In genomic region chr3:50503504-50503903, GRCh38 we compare ENCODE assay signal across 9 cellular contexts. TPM values are rescaled to one million over a fixed set of nuclear protein-coding genes. Genes with fewer than 3 reads are reported as not detected.
DNase-seq lines count a peak whose midpoint lies in the region; ATAC-seq, FAIRE-seq and TF ChIP-seq lines count a peak whose summit lies in the region.
"Had no signal": no experiment of that assay in that cellular context is flagged by ENCODE, and none has a peak within 500 bp of the region (broad histone marks: within the 10 kb centered on the region; RNA-seq: fewer than 3 reads in every experiment).

Gene CACNA2D2 (minus strand): TSS chr3:50503634. CDS start chr3:50503423, 211 bp downstream.

- H3K4me3 ChIP-seq in SK-N-SH (ENCODE audit: low read depth in 2 of 2, low read length in 1 of 2) (peak within 1 kb of the TSS in 1 of 2 experiments; percentile 58; a peak in 2 of 4 replicates), iPS-18c (ENCODE audit: insufficient read depth, low read depth, low read length) (peak within 1 kb of the TSS; percentile 77), small intestine (ENCODE audit: low read depth in 1 of 2, low read length in 2 of 2) (peak within 1 kb of the TSS; percentile 53 to 64)

- H2AFZ ChIP-seq in SK-N-SH (ENCODE audit: low read depth): 0 out of 2 replicates have a peak within 1 kb of the TSS, but pooled peaks have one; percentile 41

- H3K27me3 ChIP-seq in SK-N-SH (ENCODE audit: insufficient read depth) (peaks cover 18% of the 10 kb centered on the region; the same call in 1 of the 2 replicates), small intestine (ENCODE audit: control insufficient read depth in 2 of 2, insufficient read depth in 2 of 2, low read length in 2 of 2) (peaks cover 5 to 6% of the 10 kb centered on the region in 2 donors)

- H3K9me3 ChIP-seq in SK-N-SH: no peaks in the 10 kb centered on the region
- H3K9me3 ChIP-seq in iPS-18c (ENCODE audit: control insufficient read depth, insufficient read depth, low read length): no peaks in the 10 kb centered on the region
- H3K9me3 ChIP-seq in small intestine (ENCODE audit: control insufficient read depth, low read depth): no peaks in the 10 kb centered on the region

- peak; percentile 21 for DNase-seq in NCI-H1092 treated with DMSO at 0.1 percent for 48 hours (lab: John Stamatoyannopoulos, UW)
- no peak for DNase-seq in NCI-H1092 (lab: John Stamatoyannopoulos, UW)
- DNase-seq in SK-N-SH: peak; percentile 96
- DNase-seq in activated naive CD8-positive, alpha-beta T cell treated with anti-CD3 and anti-CD28 coated beads, Interleukin-2, amount 50 U/mL, for 24 hours: peak; percentile 49
- peak; percentile 44 for DNase-seq in small intestine
- DNase-seq in COR-L47 (lab: John Stamatoyannopoulos, UW): no peak

- no peak for TF ChIP-seq CTCF in SK-N-SH (IDR thresholded peaks at IDR 0.05)

- no peaks in the 10 kb centered on the region for H3K9me3 Mint-ChIP-seq in activated naive CD8-positive, alpha-beta T cell treated with anti-CD3 and anti-CD28 coated beads, Interleukin-2, amount 50 U/mL, for 24 hours

- H3F3A ChIP-seq in SK-N-SH (replicated peaks; ENCODE audit: insufficient read depth): no peaks in the 10 kb centered on the region

- H3K36me3 ChIP-seq in SK-N-SH (replicated peaks in 1 of 2; ENCODE audit: control insufficient read depth in 1 of 2, insufficient read depth in 2 of 2, low read length in 1 of 2): no peaks in the 10 kb centered on the region
- no peaks in the 10 kb centered on the region for H3K36me3 ChIP-seq in small intestine (ENCODE audit: control insufficient read depth in 2 of 2, insufficient read depth in 2 of 2, low read length in 2 of 2)

- WGBS in SK-N-SH (ENCODE audit: low lambda C conversion rate): no CpG with 5 or more reads among the region's 53 CpGs
- WGBS in small intestine, 3 donors: 0 to 1% (median 1%) methylated on average over 14 to 53 of the region's 53 CpGs

- ATAC-seq in activated naive CD8-positive, alpha-beta T cell treated with anti-CD3 and anti-CD28 coated beads, Interleukin-2, amount 50 U/mL, for 24 hours: peak; percentile 64
- ATAC-seq in GM18868 (IDR thresholded peaks at IDR 0.05; ENCODE audit: unreplicated experiment): no peak

- peaks cover 0 to 42% of the 10 kb centered on the region in 2 experiments; a peak in 1 of 4 replicates for H3K4me1 ChIP-seq in SK-N-SH (ENCODE audit: control insufficient read depth in 1 of 2, insufficient read depth in 2 of 2, low read depth in 1 of 2, low read length in 1 of 2)
- H3K4me1 ChIP-seq in small intestine (ENCODE audit: control insufficient read depth in 2 of 2, insufficient read depth in 1 of 2, low read depth in 1 of 2, low read length in 1 of 2): no peaks in the 10 kb centered on the region

- H3K36me3 Mint-ChIP-seq in activated naive CD8-positive, alpha-beta T cell treated with anti-CD3 and anti-CD28 coated beads, Interleukin-2, amount 50 U/mL, for 24 hours (ENCODE audit: low read depth): no peaks in the 10 kb centered on the region

- CTCF ChIA-PET in SK-N-SH (lab: Yijun Ruan, JAX): interaction anchor here (0.8 to 3.9 kb wide), 7 partner anchors 10 to 51 kb away, joined by 3 to 20 read pairs (median 5); no protein-coding TSS in a partner anchor

- peak within 1 kb of the TSS; percentile 34 for H3K4me3 Mint-ChIP-seq in activated naive CD8-positive, alpha-beta T cell treated with anti-CD3 and anti-CD28 coated beads, Interleukin-2, amount 50 U/mL, for 24 hours

- H3K27ac Mint-ChIP-seq in activated naive CD8-positive, alpha-beta T cell treated with anti-CD3 and anti-CD28 coated beads, Interleukin-2, amount 50 U/mL, for 24 hours: no peak within 1 kb of the TSS

- POLR2A ChIA-PET in SK-N-SH (lab: Yijun Ruan, JAX): interaction anchor here (0.8 kb wide), 1 partner anchor 15 kb away, joined by 3 read pairs; no protein-coding TSS in a partner anchor

- peak within 1 kb of the TSS in 1 of 2 experiments; percentile 65; a peak in 2 of 4 replicates for H3K27ac ChIP-seq in SK-N-SH (ENCODE audit: low read depth in 2 of 2, low read length in 1 of 2)
- H3K27ac ChIP-seq in small intestine (ENCODE audit: low read depth in 1 of 2, low read length in 1 of 2): no peak within 1 kb of the TSS

- H3K27me3 Mint-ChIP-seq in activated naive CD8-positive, alpha-beta T cell treated with anti-CD3 and anti-CD28 coated beads, Interleukin-2, amount 50 U/mL, for 24 hours: peaks cover 19% of the 10 kb centered on the region

- H3K4me2 ChIP-seq in SK-N-SH: peak within 1 kb of the TSS; percentile 74; the same call in 1 of the 2 replicates

- no peaks in the 10 kb centered on the region for H4K20me1 ChIP-seq in SK-N-SH (ENCODE audit: insufficient read depth)

- no peak within 1 kb of the TSS for H3K9ac ChIP-seq in SK-N-SH

- H3K4me1 Mint-ChIP-seq in activated naive CD8-positive, alpha-beta T cell treated with anti-CD3 and anti-CD28 coated beads, Interleukin-2, amount 50 U/mL, for 24 hours: peaks cover 4% of the 10 kb centered on the region

- no peak for TF ChIP-seq EP300 in SK-N-SH (IDR thresholded peaks at IDR 0.05; ENCODE audit: borderline replicate concordance in 1 of 2, low read depth in 1 of 2, low read length in 1 of 2)

- H3K9me2 ChIP-seq in SK-N-SH: no peaks in the 10 kb centered on the region

- no peak for FAIRE-seq in small intestine (lab: Jason Lieb, UNC)
- FAIRE-seq: colon had no signal

- no peak for TF ChIP-seq RAD21 in SK-N-SH (IDR thresholded peaks at IDR 0.05; ENCODE audit: low read length)

- H3K79me2 ChIP-seq in SK-N-SH (ENCODE audit: insufficient read depth): no peaks in the 10 kb centered on the region

TF ChIP-seq in SK-N-SH, 30 proteins besides CTCF, POLR2A, EP300 and RAD21:
- TF ChIP-seq RXRA (IDR thresholded peaks at IDR 0.05; ENCODE audit: borderline replicate concordance, low read depth) (no peak), JUND (IDR thresholded peaks at IDR 0.05) (no peak), TAF1 (IDR thresholded peaks at IDR 0.05; ENCODE audit: borderline replicate concordance, low read depth, low read length) (no peak), PBX3 (IDR thresholded peaks at IDR 0.05) (no peak), MXI1 (IDR thresholded peaks at IDR 0.05; ENCODE audit: low read depth, low read length) (no peak), TEAD4 (IDR thresholded peaks at IDR 0.05; ENCODE audit: borderline replicate concordance, insufficient read depth) (no peak), POLR2AphosphoS5 (IDR thresholded peaks at IDR 0.05; ENCODE audit: low read depth, low read length) (no peak), SIN3A (IDR thresholded peaks at IDR 0.05; ENCODE audit: borderline replicate concordance, low read depth, low read length) (no peak), TCF12 (IDR thresholded peaks at IDR 0.05) (no peak), FOSL2 (IDR thresholded peaks at IDR 0.05; ENCODE audit: borderline replicate concordance, low read depth) (no peak), IRF3 (IDR thresholded peaks at IDR 0.05; ENCODE audit: low read depth, low read length) (no peak), FOXJ3 (CRISPR knock-in tag; IDR thresholded peaks at IDR 0.05) (no peak), ELF1 (IDR thresholded peaks at IDR 0.05) (no peak), RCOR1 (IDR thresholded peaks at IDR 0.05; ENCODE audit: low read length) (no peak), FOXM1 (IDR thresholded peaks at IDR 0.05; ENCODE audit: low read depth) (no peak), NFIC (IDR thresholded peaks at IDR 0.05; ENCODE audit: borderline replicate concordance) (no peak)

RNA-seq across cellular contexts. Expression of gene CACNA2D2, which starts in this region (rescaled TPM):
- polyA plus RNA-seq in SK-N-SH (2012; rRNA removed) (1.1 and 2.8 TPM in 2 replicates), small intestine (under 1 TPM; 0.22 to 0.97 (median 0.81) TPM)
- polyA plus RNA-seq in SK-N-SH (2012; cell fraction: cytosol; rRNA removed): 1.7 and 4.0 TPM in 2 replicates
- 4.1 and 5.7 TPM in 2 replicates for polyA plus RNA-seq in SK-N-SH (2012; cell fraction: nucleus; rRNA removed)

Comparison
In these comparisons a context has a peak if more than half of its experiments do, and no peak if none do; other contexts are left out.
1. DNase-seq: peak in NCI-H1092 treated with DMSO at 0.1 percent for 48 hours (single experiment), SK-N-SH (single experiment) and activated naive CD8-positive, alpha-beta T cell treated with anti-CD3 and anti-CD28 coated beads, Interleukin-2, amount 50 U/mL, for 24 hours (single experiment); none in NCI-H1092 (single experiment) and COR-L47 (single experiment).
2. Peak in DNase-seq and H3K4me3 ChIP-seq in small intestine; RNA of the gene not detected or under 1 TPM.